Comparison of ENCODE assay signal across 1 cellular context in the genomic region with DNA sequence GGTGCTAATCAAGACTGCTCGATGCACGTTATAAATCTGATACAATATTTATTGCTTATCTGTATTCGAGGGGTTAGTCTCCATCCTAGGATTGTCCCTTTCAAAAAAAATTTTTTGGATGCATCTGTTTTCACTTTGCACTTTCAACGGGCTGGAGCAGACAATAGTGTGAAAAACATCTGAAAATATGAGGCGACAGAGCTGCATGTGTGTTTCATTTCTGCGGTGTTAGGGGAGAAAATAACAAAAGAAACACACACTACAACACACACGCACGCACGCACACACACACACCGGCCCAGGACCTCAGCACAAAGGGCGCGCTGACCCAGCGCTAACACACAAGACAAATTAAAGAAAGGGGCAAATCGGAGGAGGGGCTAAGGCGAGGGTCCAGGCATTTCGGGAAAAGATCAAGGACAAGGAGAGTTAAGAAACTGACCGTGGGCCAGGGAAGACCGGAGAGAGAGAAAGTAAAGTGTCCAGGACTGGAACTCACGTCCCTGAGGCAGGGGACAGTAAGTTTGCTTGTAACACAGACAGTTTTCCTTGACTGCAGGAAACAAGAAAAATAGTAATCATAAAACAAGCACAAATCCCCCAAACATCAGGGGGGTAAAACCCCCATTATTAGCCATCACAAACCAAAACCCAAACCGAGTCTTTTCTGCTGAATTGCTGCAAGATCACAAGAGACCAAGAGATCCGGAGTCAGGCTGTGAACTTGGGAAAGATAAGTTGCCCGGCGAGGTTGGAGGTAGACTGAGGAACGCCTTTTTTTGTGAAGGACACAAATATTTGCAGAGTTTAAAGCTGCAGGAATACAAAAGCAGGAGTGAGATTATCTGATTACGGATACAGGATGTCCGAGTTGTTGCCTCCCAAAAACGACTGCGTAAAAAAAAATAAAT.
TF ChIP-seq lines count a peak whose summit lies in the region.

No MANE protein-coding gene starts in this region.

TF ChIP-seq in HepG2, 621 proteins besides CTCF, POLR2A, EP300 and RAD21 (continued from another document):
- TF ChIP-seq HNRNPK (IDR thresholded peaks at IDR 0.05; ENCODE audit: low read depth, low read length, poor library complexity, severe bottlenecking) (no peak), PRPF4 (IDR thresholded peaks at IDR 0.05; ENCODE audit: low read depth, low read length, poor library complexity, severe bottlenecking) (no peak), ZNF83 (CRISPR knock-in tag; IDR thresholded peaks at IDR 0.05; ENCODE audit: borderline replicate concordance) (no peak), NAIF1 (CRISPR knock-in tag; IDR thresholded peaks at IDR 0.05; ENCODE audit: borderline replicate concordance) (no peak), IRX3 (CRISPR knock-in tag; IDR thresholded peaks at IDR 0.05; ENCODE audit: borderline replicate concordance, low read depth) (no peak), SKI (IDR thresholded peaks at IDR 0.05; ENCODE audit: partially characterized antibody) (no peak), GATA4 (IDR thresholded peaks at IDR 0.05; ENCODE audit: borderline replicate concordance, low read depth) (no peak), SPEN (CRISPR knock-in tag; IDR thresholded peaks at IDR 0.05; ENCODE audit: low read depth) (no peak), ZNF382 (CRISPR knock-in tag; IDR thresholded peaks at IDR 0.05; ENCODE audit: borderline replicate concordance) (no peak), EEA1 (CRISPR knock-in tag; IDR thresholded peaks at IDR 0.05; ENCODE audit: borderline replicate concordance) (no peak)
- TF ChIP-seq, protein P1, sequence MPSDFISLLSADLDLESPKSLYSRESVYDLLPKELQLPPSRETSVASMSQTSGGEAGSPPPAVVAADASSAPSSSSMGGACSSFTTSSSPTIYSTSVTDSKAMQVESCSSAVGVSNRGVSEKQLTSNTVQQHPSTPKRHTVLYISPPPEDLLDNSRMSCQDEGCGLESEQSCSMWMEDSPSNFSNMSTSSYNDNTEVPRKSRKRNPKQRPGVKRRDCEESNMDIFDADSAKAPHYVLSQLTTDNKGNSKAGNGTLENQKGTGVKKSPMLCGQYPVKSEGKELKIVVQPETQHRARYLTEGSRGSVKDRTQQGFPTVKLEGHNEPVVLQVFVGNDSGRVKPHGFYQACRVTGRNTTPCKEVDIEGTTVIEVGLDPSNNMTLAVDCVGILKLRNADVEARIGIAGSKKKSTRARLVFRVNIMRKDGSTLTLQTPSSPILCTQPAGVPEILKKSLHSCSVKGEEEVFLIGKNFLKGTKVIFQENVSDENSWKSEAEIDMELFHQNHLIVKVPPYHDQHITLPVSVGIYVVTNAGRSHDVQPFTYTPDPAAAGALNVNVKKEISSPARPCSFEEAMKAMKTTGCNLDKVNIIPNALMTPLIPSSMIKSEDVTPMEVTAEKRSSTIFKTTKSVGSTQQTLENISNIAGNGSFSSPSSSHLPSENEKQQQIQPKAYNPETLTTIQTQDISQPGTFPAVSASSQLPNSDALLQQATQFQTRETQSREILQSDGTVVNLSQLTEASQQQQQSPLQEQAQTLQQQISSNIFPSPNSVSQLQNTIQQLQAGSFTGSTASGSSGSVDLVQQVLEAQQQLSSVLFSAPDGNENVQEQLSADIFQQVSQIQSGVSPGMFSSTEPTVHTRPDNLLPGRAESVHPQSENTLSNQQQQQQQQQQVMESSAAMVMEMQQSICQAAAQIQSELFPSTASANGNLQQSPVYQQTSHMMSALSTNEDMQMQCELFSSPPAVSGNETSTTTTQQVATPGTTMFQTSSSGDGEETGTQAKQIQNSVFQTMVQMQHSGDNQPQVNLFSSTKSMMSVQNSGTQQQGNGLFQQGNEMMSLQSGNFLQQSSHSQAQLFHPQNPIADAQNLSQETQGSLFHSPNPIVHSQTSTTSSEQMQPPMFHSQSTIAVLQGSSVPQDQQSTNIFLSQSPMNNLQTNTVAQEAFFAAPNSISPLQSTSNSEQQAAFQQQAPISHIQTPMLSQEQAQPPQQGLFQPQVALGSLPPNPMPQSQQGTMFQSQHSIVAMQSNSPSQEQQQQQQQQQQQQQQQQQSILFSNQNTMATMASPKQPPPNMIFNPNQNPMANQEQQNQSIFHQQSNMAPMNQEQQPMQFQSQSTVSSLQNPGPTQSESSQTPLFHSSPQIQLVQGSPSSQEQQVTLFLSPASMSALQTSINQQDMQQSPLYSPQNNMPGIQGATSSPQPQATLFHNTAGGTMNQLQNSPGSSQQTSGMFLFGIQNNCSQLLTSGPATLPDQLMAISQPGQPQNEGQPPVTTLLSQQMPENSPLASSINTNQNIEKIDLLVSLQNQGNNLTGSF (CRISPR knock-in tag; IDR thresholded peaks at IDR 0.05) = no peak
TF ChIP-seq in HepG2: peak in this region for 0.
